ENCODE assay signal across 14 cellular contexts in the genomic region with DNA sequence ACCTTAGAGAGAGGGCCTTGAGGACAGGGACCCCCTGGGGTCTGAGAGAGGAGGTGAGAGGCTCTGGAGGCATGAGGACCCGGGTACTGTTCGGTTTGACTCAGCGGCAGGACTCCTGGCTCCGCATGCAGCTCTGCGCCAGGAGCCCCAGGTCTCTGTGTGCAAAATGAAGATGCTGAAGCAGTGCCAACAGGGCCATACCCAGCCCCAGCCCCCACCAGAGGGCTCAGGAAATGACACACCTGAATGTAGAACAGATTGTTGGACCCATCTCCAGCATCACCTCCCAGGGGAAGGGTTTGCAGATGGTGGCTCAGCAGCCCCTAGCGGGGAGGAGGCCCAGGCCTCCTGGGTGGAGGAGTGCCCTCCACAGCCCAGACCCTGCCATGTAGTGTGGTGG.
"Had no signal": no experiment of that assay in that cellular context is flagged by ENCODE, and none has a peak within 500 bp of the region (broad histone marks: within the 10 kb centered on the region; RNA-seq: fewer than 3 reads in every experiment).

No MANE protein-coding gene starts in this region.

- H3K27me3 ChIP-seq: adrenal gland, gastroesophageal sphincter had no signal

- DNase-seq: activated CD4-positive, alpha-beta T cell treated with anti-CD3 and anti-CD28 coated beads for 48 hours; activated naive CD4-positive, alpha-beta T cell treated with Interleukin-2 at 50 U/mL for 16 hours; central memory CD4-positive, alpha-beta T cell; effector memory CD8-positive, alpha-beta T cell; left cardiac atrium; mucosa of descending colon; naive thymus-derived CD8-positive, alpha-beta T cell; nucleus accumbens; stimulated activated CD4-positive, alpha-beta T cell treated with anti-CD3 and anti-CD28 coated beads, Interleukin-2, amount 100 ng/mL, for 24 hours; T-helper 17 cell had no signal

- H3K4me3 ChIP-seq: adrenal gland, gastroesophageal sphincter, lung, mucosa of descending colon had no signal

- H3K36me3 ChIP-seq: adrenal gland, gastroesophageal sphincter had no signal

- H3K27ac ChIP-seq: epithelial cell of prostate had no signal

- H3K9me3 ChIP-seq: adrenal gland, gastroesophageal sphincter, mucosa of descending colon had no signal

- ATAC-seq: effector memory CD8-positive, alpha-beta T cell; mucosa of descending colon; naive thymus-derived CD8-positive, alpha-beta T cell; T-helper 17 cell had no signal
